24 cellular contexts compared by ENCODE assay signal in genomic region chr7:140684066-140684950, GRCh38. TPM values are rescaled to one million over a fixed set of nuclear protein-coding genes. Genes with fewer than 3 reads are reported as not detected.
A peak's percentile ranks its signal among the peaks of the same experiment; 100 is the strongest.
DNase-seq lines count a peak whose midpoint lies in the region; ATAC-seq, FAIRE-seq and TF ChIP-seq lines count a peak whose summit lies in the region.
"Had no signal": no experiment of that assay in that cellular context is flagged by ENCODE, and none has a peak within 500 bp of the region (broad histone marks: within the 10 kb centered on the region; RNA-seq: fewer than 3 reads in every experiment).

No MANE protein-coding gene starts in this region.

- H3K4me3 Mint-ChIP-seq in T-helper 17 cell = no peak overlapping the region
- no peak overlapping the region for H3K4me3 Mint-ChIP-seq in osteocyte (ENCODE audit: unreplicated experiment)
- no peak overlapping the region for H3K4me3 Mint-ChIP-seq in HFFc6
- H3K4me3 Mint-ChIP-seq: activated naive CD4-positive, alpha-beta T cell treated with anti-CD3 and anti-CD28 coated beads, Interleukin-2, amount 50 U/mL, for 24 hours; activated T-cell treated with anti-CD3 and anti-CD28 coated beads, Interleukin-2, amount 50 U/mL, for 4 hours; central memory CD8-positive, alpha-beta T cell had no signal

- no peak for FAIRE-seq in kidney (lab: Jason Lieb, UNC)
- FAIRE-seq: GM19239, RCC 7860 had no signal

- POLR2A ChIA-PET in RWPE1 (lab: Yijun Ruan, JAX; ENCODE audit: low non-redundant PET) = no interaction called here

- no peaks in the 10 kb centered on the region for H3K9me3 ChIP-seq in T-helper 17 cell (ENCODE audit: control insufficient read depth, low read length, poor library complexity, severe bottlenecking)
- no peaks in the 10 kb centered on the region for H3K9me3 ChIP-seq in kidney (ENCODE audit: control insufficient read depth in 1 of 2, low read length in 2 of 2)
- H3K9me3 ChIP-seq: BLaER1 treated with 17β-estradiol and CSF1 and Interleukin-3, amounts not matched to agents 10 nM and 100 nM; heart right ventricle; vagina had no signal

- no peak for TF ChIP-seq CTCF in kidney (IDR thresholded peaks at IDR 0.05; ENCODE audit: borderline replicate concordance, extremely low read depth, insufficient read depth)
- TF ChIP-seq CTCF in osteocyte (IDR thresholded peaks at IDR 0.05) = no peak
- no peak for TF ChIP-seq CTCF in RWPE1 (conservative IDR thresholded peaks at IDR 0.05; ENCODE audit: low read depth)
- no peak for TF ChIP-seq CTCF in HFFc6 (IDR thresholded peaks at IDR 0.05)

- intact Hi-C loops in kidney (cut with DNase I) = no loop called here

- H3K27me3 Mint-ChIP-seq in T-helper 17 cell (no peaks in the 10 kb centered on the region), osteocyte (ENCODE audit: unreplicated experiment) (no peaks in the 10 kb centered on the region), HFFc6 (ENCODE audit: insufficient read depth) (no peaks in the 10 kb centered on the region; the same call in 1 of the 2 replicates)
- H3K27me3 Mint-ChIP-seq: activated naive CD4-positive, alpha-beta T cell treated with anti-CD3 and anti-CD28 coated beads, Interleukin-2, amount 50 U/mL, for 24 hours; central memory CD8-positive, alpha-beta T cell had no signal

- ATAC-seq in T-helper 17 cell = no peak
- ATAC-seq: HCT116, heart right ventricle had no signal

- H3K4me3 ChIP-seq in kidney (ENCODE audit: low read length in 2 of 2) = no peak overlapping the region
- H3K4me3 ChIP-seq: BLaER1 treated with 17β-estradiol and CSF1 and Interleukin-3, amounts not matched to agents 10 nM and 100 nM; heart right ventricle; vagina had no signal

- peaks cover 0 to 5% of the 10 kb centered on the region in 2 donors for H3K36me3 ChIP-seq in kidney (ENCODE audit: control insufficient read depth in 1 of 2, insufficient read depth in 2 of 2, low read length in 2 of 2)

- H3K4me1 ChIP-seq in kidney (ENCODE audit: control insufficient read depth in 1 of 2, insufficient read depth in 1 of 2, low read depth in 1 of 2, low read length in 2 of 2) = no peaks in the 10 kb centered on the region
- H3K4me1 ChIP-seq: BLaER1 treated with 17β-estradiol and CSF1 and Interleukin-3, amounts not matched to agents 10 nM and 100 nM; heart right ventricle; vagina had no signal

- H3K36me3 Mint-ChIP-seq in T-helper 17 cell (ENCODE audit: low read depth) = peaks cover 6% of the 10 kb centered on the region
- H3K36me3 Mint-ChIP-seq in osteocyte (ENCODE audit: unreplicated experiment) = peaks cover 26% of the 10 kb centered on the region
- peaks cover 8% of the 10 kb centered on the region for H3K36me3 Mint-ChIP-seq in HFFc6 (ENCODE audit: low read depth)

- DNase-seq in ELF-1 (ENCODE audit: low read depth, low spot score) = peak; percentile 55
- DNase-seq in T-helper 17 cell = no peak
- DNase-seq in kidney = peak; percentile 71
- DNase-seq in osteocyte (ENCODE audit: extremely low spot score, unreplicated experiment) = peak; percentile 81
- no peak for DNase-seq in globus pallidus (ENCODE audit: low spot score)
- no peak for DNase-seq in NCI-H2081 (lab: John Stamatoyannopoulos, UW)
- DNase-seq in RWPE1 (ENCODE audit: low spot score) = no peak
- DNase-seq in HFFc6 = no peak
- DNase-seq: activated CD4-positive, alpha-beta T cell treated with anti-CD3 and anti-CD28 coated beads for 1 hour; activated T-cell treated with anti-CD3 and anti-CD28 coated beads, Interleukin-2, amount 50 U/mL, for 4 hours; Calu3; heart right ventricle; NCI-H1092 treated with DMSO at 0.1 percent for 48 hours; NCI-H187 treated with DMSO at 0.1 percent for 48 hours; NCI-H526 treated with DMSO at 0.1 percent for 48 hours had no signal

- no peak overlapping the region for H3K27ac ChIP-seq in kidney (ENCODE audit: low read depth in 2 of 2, low read length in 2 of 2)
- no peak overlapping the region for H3K27ac ChIP-seq in RWPE1
- H3K27ac ChIP-seq: BLaER1 treated with 17β-estradiol and CSF1 and Interleukin-3, amounts not matched to agents 10 nM and 100 nM; heart right ventricle; HL-60; vagina had no signal

- H3K9me3 Mint-ChIP-seq in osteocyte (ENCODE audit: unreplicated experiment) = no peaks in the 10 kb centered on the region
- no peaks in the 10 kb centered on the region for H3K9me3 Mint-ChIP-seq in HFFc6
- H3K9me3 Mint-ChIP-seq: activated naive CD4-positive, alpha-beta T cell treated with anti-CD3 and anti-CD28 coated beads, Interleukin-2, amount 50 U/mL, for 24 hours; activated T-cell treated with anti-CD3 and anti-CD28 coated beads, Interleukin-2, amount 50 U/mL, for 4 hours; central memory CD8-positive, alpha-beta T cell had no signal

- no peak overlapping the region for H3K9ac ChIP-seq in kidney (ENCODE audit: low read length in 2 of 2)
- H3K9ac ChIP-seq: BLaER1 treated with 17β-estradiol and CSF1 and Interleukin-3, amounts not matched to agents 10 nM and 100 nM had no signal

- H3K27ac Mint-ChIP-seq in T-helper 17 cell (peak overlapping the region; percentile 45), osteocyte (ENCODE audit: unreplicated experiment) (no peak overlapping the region), HFFc6 (no peak overlapping the region)
- H3K27ac Mint-ChIP-seq: activated naive CD4-positive, alpha-beta T cell treated with anti-CD3 and anti-CD28 coated beads, Interleukin-2, amount 50 U/mL, for 24 hours had no signal

- H3K4me1 Mint-ChIP-seq in T-helper 17 cell = peaks cover 7% of the 10 kb centered on the region
- H3K4me1 Mint-ChIP-seq in osteocyte (ENCODE audit: unreplicated experiment) = peaks cover 5% of the 10 kb centered on the region
- H3K4me1 Mint-ChIP-seq in HFFc6 (ENCODE audit: low read depth) = no peaks in the 10 kb centered on the region
- H3K4me1 Mint-ChIP-seq: activated naive CD4-positive, alpha-beta T cell treated with anti-CD3 and anti-CD28 coated beads, Interleukin-2, amount 50 U/mL, for 24 hours; central memory CD8-positive, alpha-beta T cell had no signal

- CTCF ChIA-PET in RWPE1 (lab: Yijun Ruan, JAX) = interaction anchor here (0.6 to 0.7 kb wide), 2 partner anchors 11 to 129 kb away, joined by 3 to 8 read pairs; no protein-coding TSS in a partner anchor

RNA-seq across cellular contexts. Expression of gene ADCK2, which starts 11.6 kb away (rescaled TPM):
- total RNA-seq in T-helper 17 cell (10 to 100 TPM; 12.7 to 17.9 TPM), kidney (18.7 TPM), osteocyte (25.7 and 26.1 TPM in 2 replicates)
- 18.8 TPM for polyA plus RNA-seq in kidney (ENCODE audit: insufficient read depth, low read depth, low replicate concordance)
- total RNA-seq in HFFc6 (2021; fragmentation: NEBNext Ultra II Directional; extraction: Animal tissue kit (Norgen Biotek cat#: 25700)) = 10 to 100 TPM in 3 of 6 experiments, 1 to 10 TPM in 3; 9.2 to 13.6 (median 10.0) TPM

RNA-seq across cellular contexts. Expression of gene NDUFB2, which starts 12.2 kb away (rescaled TPM):
- total RNA-seq in T-helper 17 cell (100 to 1,000 TPM in 1 of 2 donors, 10 to 100 TPM in 1; 92.5 to 109 TPM), kidney (255 TPM), osteocyte (177 and 184 TPM in 2 replicates)
- polyA plus RNA-seq in kidney (ENCODE audit: insufficient read depth, low read depth, low replicate concordance) = 998 TPM
- 100 to 1,000 TPM; 176 to 254 (median 205) TPM for total RNA-seq in HFFc6 (2021; fragmentation: NEBNext Ultra II Directional; extraction: Animal tissue kit (Norgen Biotek cat#: 25700))

RNA-seq across cellular contexts. Expression of gene DENND2A, which starts 43.7 kb away (rescaled TPM):
- total RNA-seq in T-helper 17 cell = not detected
- 18.0 TPM for total RNA-seq in kidney
- 6.5 TPM for polyA plus RNA-seq in kidney (ENCODE audit: insufficient read depth, low read depth, low replicate concordance)
- total RNA-seq in osteocyte = 53.3 and 56.6 TPM in 2 replicates
- total RNA-seq in HFFc6 (2021; fragmentation: NEBNext Ultra II Directional; extraction: Animal tissue kit (Norgen Biotek cat#: 25700)) = under 1 TPM; 0.50 to 0.99 (median 0.58) TPM
- total RNA-seq: activated T-cell treated with anti-CD3 and anti-CD28 coated beads, Interleukin-2, amount 50 U/mL, for 4 hours; Calu3; T-helper 1 cell treated with Interleukin-12 subunit alpha and Interleukin-12 subunit beta and Interleukin-4 antibody, amounts not matched to agents 30 ng/mL and 1 ng/mL, for 36 hours had no signal

Comparison
In these comparisons a context has a peak if more than half of its experiments do, and no peak if none do; other contexts are left out.
1. DNase-seq: peak in ELF-1 (single experiment), kidney (single experiment) and osteocyte (single experiment); none in T-helper 17 cell (0 of 3), globus pallidus (single experiment), NCI-H2081 (0 of 2), RWPE1 (single experiment) and HFFc6 (single experiment).